In the genomic region with DNA sequence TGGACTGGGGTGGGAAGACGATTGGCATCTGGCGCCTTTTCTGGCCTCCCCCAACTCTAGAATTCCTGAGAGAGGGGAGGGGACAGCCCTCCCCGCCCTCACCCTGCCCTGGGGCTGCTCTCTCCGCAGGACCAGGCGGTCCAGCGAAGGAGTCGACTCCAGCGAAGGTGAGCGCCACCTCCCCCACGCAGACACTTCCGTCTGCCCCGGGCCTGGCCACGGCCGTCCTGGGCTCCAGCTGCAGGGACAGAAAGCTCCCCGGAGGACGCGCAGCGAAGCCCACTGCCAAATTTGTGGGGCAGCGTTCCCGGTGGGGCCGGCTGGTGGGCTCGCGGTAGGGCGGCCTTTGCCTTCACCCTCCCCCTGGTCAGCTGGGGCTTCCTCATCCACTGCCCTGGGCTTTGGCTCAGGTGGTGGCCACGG, we compare ENCODE assay signal across 8 cellular contexts. TPM values are rescaled to one million over a fixed set of nuclear protein-coding genes. Genes with fewer than 3 reads are reported as not detected.
DNase-seq lines count a peak whose midpoint lies in the region; ATAC-seq, FAIRE-seq and TF ChIP-seq lines count a peak whose summit lies in the region.

No MANE protein-coding gene starts in this region.

- H3K4me2 ChIP-seq in A549, result peak overlapping the region; percentile 94

- H3K27ac Mint-ChIP-seq in MCF 10A (ENCODE audit: low read depth, unreplicated experiment), result no peak overlapping the region

- 2% methylated on average over 19 of the region's 25 CpGs for WGBS in A549 (ENCODE audit: missing lambda C conversion rate)
- WGBS in thymus, result 16% methylated on average over 25 of the region's 25 CpGs

- TF ChIP-seq EP300 in A549 (IDR thresholded peaks at IDR 0.05), result no peak

- no TSS peak for BruUV-seq in MCF 10A (replicated peaks; lab: Mats Ljungman, UMichigan)

- TF ChIP-seq CTCF in A549 (IDR thresholded peaks at IDR 0.05) (no peak), MCF 10A (IDR thresholded peaks at IDR 0.05; ENCODE audit: unreplicated experiment) (no peak)

- peaks cover 22% of the 10 kb centered on the region; the same call in 2 of the 3 replicates for H3K4me1 ChIP-seq in A549
- peaks cover 21% of the 10 kb centered on the region for H3K4me1 ChIP-seq in HUES6 (ENCODE audit: control insufficient read depth, insufficient read depth, low read length)
- H3K4me1 ChIP-seq in thymus (ENCODE audit: control insufficient read depth, insufficient read depth, low read length), result peaks cover 11% of the 10 kb centered on the region

- H3K4me3 ChIP-seq in A549 (peak overlapping the region; percentile 93), HUES6 (ENCODE audit: low read depth, low read length) (peak overlapping the region; percentile 88), thymus (ENCODE audit: low read length) (peak overlapping the region; percentile 46)

- peaks cover 11% of the 10 kb centered on the region for H3K4me1 Mint-ChIP-seq in MCF 10A (ENCODE audit: insufficient read depth, unreplicated experiment)

- H3K27me3 ChIP-seq in HUES6 (ENCODE audit: control insufficient read depth, insufficient read depth, low read length), result no peaks in the 10 kb centered on the region
- no peaks in the 10 kb centered on the region for H3K27me3 ChIP-seq in thymus (ENCODE audit: control insufficient read depth, insufficient read depth)

- no peak for TF ChIP-seq RAD21 in A549 (conservative IDR thresholded peaks at IDR 0.05 in 1 of 2, IDR thresholded peaks at IDR 0.05 in 1 of 2)

- H3K4me3 Mint-ChIP-seq in MCF 10A (ENCODE audit: unreplicated experiment), result peak overlapping the region; percentile 70

- no peak for TF ChIP-seq POLR2A in A549 (IDR thresholded peaks at IDR 0.05; ENCODE audit: low read length)

- peak overlapping the region; percentile 78 for H3K9ac ChIP-seq in HUES6 (ENCODE audit: low read length)

- ATAC-seq in A549 (peak; percentile 22 to 40; a peak in 5 of 6 replicates), left colon (peak; percentile 47), HG03565 (IDR thresholded peaks at IDR 0.05; ENCODE audit: unreplicated experiment) (no peak)

- no peaks in the 10 kb centered on the region for H3K9me3 Mint-ChIP-seq in MCF 10A (ENCODE audit: unreplicated experiment)

- H3K36me3 ChIP-seq in HUES6 (ENCODE audit: control insufficient read depth, insufficient read depth, low read length), result peaks cover 44% of the 10 kb centered on the region
- H3K36me3 ChIP-seq in thymus (ENCODE audit: control insufficient read depth, insufficient read depth), result peaks cover 34% of the 10 kb centered on the region

- no peak for FAIRE-seq in A549 (lab: Jason Lieb, UNC)

- H3K27me3 Mint-ChIP-seq in MCF 10A (ENCODE audit: insufficient read depth, unreplicated experiment), result no peaks in the 10 kb centered on the region

- no peaks in the 10 kb centered on the region for H3K9me3 ChIP-seq in A549
- H3K9me3 ChIP-seq in HUES6 (ENCODE audit: control insufficient read depth, insufficient read depth, low read depth, low read length), result no peaks in the 10 kb centered on the region
- H3K9me3 ChIP-seq in thymus (ENCODE audit: control insufficient read depth), result no peaks in the 10 kb centered on the region

- intact Hi-C loops in MCF 10A (cut with micrococcal nuclease), result loop anchor here (2.0 kb wide), 1 partner anchor 13 kb away; no protein-coding TSS in a partner anchor
- intact Hi-C loops in left colon (cut with DNase I, micrococcal nuclease), result no loop called here

- CTCF ChIA-PET in A549 (lab: Yijun Ruan, JAX) (interaction anchor here (0.8 to 7.1 kb wide), 7 partner anchors 10 to 252 kb away, joined by 3 to 42 read pairs (median 7); no protein-coding TSS in a partner anchor), MCF 10A (lab: Yijun Ruan, JAX) (interaction anchor here (0.8 to 1.8 kb wide), 5 partner anchors 9 to 42 kb away, joined by 3 to 8 read pairs (median 3); partner anchors contain the start of gene GRK2)

- H3K36me3 Mint-ChIP-seq in MCF 10A (ENCODE audit: insufficient read depth, unreplicated experiment), result peaks cover 29% of the 10 kb centered on the region

- DNase-seq in A549 (ENCODE audit: low read depth in 1 of 2, low spot score in 1 of 2) (no peak), MCF 10A (ENCODE audit: unreplicated experiment) (no peak), left colon (peak in 1 of 2 donors; percentile 59), dedifferentiated amniotic fluid mesenchymal stem cell (ENCODE audit: extremely low spot score) (no peak), NCI-H1694 (lab: John Stamatoyannopoulos, UW) (no peak)

- H3K27ac ChIP-seq in A549 (peak overlapping the region; percentile 93 to 94), HUES6 (ENCODE audit: low read depth, low read length) (peak overlapping the region; percentile 81; the same call in 1 of the 2 replicates), thymus (ENCODE audit: low read depth) (no peak overlapping the region)

- POLR2A ChIA-PET in A549 (lab: Yijun Ruan, JAX) (no interaction called here), MCF 10A (lab: Yijun Ruan, JAX) (interaction anchor here (0.6 to 5.7 kb wide), 8 partner anchors 11 to 232 kb away, joined by 3 to 107 read pairs (median 8); partner anchors contain the start of gene ANKRD13D)

TF ChIP-seq in A549, 52 proteins besides CTCF, POLR2A, EP300 and RAD21 (continues in another document):
- TF ChIP-seq ZFP36 (IDR thresholded peaks at IDR 0.05; ENCODE audit: borderline replicate concordance, partially characterized antibody) (no peak), MAFK (IDR thresholded peaks at IDR 0.05; ENCODE audit: partially characterized antibody) (no peak), ATOH8 (CRISPR knock-in tag; IDR thresholded peaks at IDR 0.05; ENCODE audit: low read depth) (no peak), KDM5A (IDR thresholded peaks at IDR 0.05) (no peak), ZSCAN20 (CRISPR knock-in tag; IDR thresholded peaks at IDR 0.05) (no peak), RCOR1 (IDR thresholded peaks at IDR 0.05; ENCODE audit: low read depth, low read length) (no peak), RNF2 (IDR thresholded peaks at IDR 0.05; ENCODE audit: borderline replicate concordance, low read depth) (no peak), E2F6 (IDR thresholded peaks at IDR 0.05; ENCODE audit: borderline replicate concordance, low read depth) (no peak), EHMT2 (IDR thresholded peaks at IDR 0.05; ENCODE audit: low read depth) (no peak), MAZ (IDR thresholded peaks at IDR 0.05; ENCODE audit: borderline replicate concordance, low read depth, low read length) (no peak), CBX8 (IDR thresholded peaks at IDR 0.05) (no peak), TFCP2L1 (CRISPR knock-in tag; IDR thresholded peaks at IDR 0.05) (no peak), FOXS1 (CRISPR knock-in tag; IDR thresholded peaks at IDR 0.05) (no peak), CBX2 (IDR thresholded peaks at IDR 0.05; ENCODE audit: borderline replicate concordance, low read depth) (no peak), CHD4 (IDR thresholded peaks at IDR 0.05; ENCODE audit: borderline replicate concordance) (no peak), HEYL (CRISPR knock-in tag; IDR thresholded peaks at IDR 0.05) (no peak), PHF8 (IDR thresholded peaks at IDR 0.05; ENCODE audit: borderline replicate concordance, low read depth) (no peak)

RNA-seq across cellular contexts. Expression of gene SSH3, which starts 0.7 kb away (rescaled TPM):
- polyA plus RNA-seq in A549 (2011; rRNA removed) (13.7 and 13.9 TPM in 2 replicates), A549 (2017; fragmentation: RNase III; extraction: RNeasy Plus Mini Kit Qiagen cat#74134 plus additional on column Dnase treatment) (18.6 to 24.1 TPM (median 23.8 TPM) in 3 replicates), thymus (11.8 TPM)
- polyA plus RNA-seq in A549 (2012; cell fraction: cytosol; rRNA removed), result 16.4 and 20.2 TPM in 2 replicates
- 66.0 and 81.7 TPM in 2 replicates for polyA plus RNA-seq in A549 (2012; cell fraction: nucleus; rRNA removed)
- 11.2 TPM in 2 replicates for polyA minus RNA-seq in A549 (2011; rRNA and poly(A)+ RNA removed)
- total RNA-seq in MCF 10A (2022) (31.7 and 38.0 TPM in 2 replicates), left colon (10 to 100 TPM; 74.9 to 79.3 TPM)

RNA-seq across cellular contexts. Expression of gene ANKRD13D, which starts 14.9 kb away (rescaled TPM):
- polyA plus RNA-seq in A549 (2011; rRNA removed), result 15.4 and 17.0 TPM in 2 replicates
- polyA plus RNA-seq in A549 (2012; cell fraction: cytosol; rRNA removed), result 43.0 and 51.7 TPM in 2 replicates
- polyA plus RNA-seq in A549 (2012; cell fraction: nucleus; rRNA removed), result 143 and 169 TPM in 2 replicates
- 22.5 to 24.5 TPM (median 24.2 TPM) in 3 replicates for polyA plus RNA-seq in A549 (2017; fragmentation: RNase III; extraction: RNeasy Plus Mini Kit Qiagen cat#74134 plus additional on column Dnase treatment)
- polyA minus RNA-seq in A549 (2011; rRNA and poly(A)+ RNA removed), result 20.3 and 34.1 TPM in 2 replicates
- total RNA-seq in MCF 10A (2022), result 39.7 and 46.2 TPM in 2 replicates
- total RNA-seq in left colon, result 10 to 100 TPM; 26.9 to 29.6 TPM
- polyA plus RNA-seq in thymus, result 99.1 TPM

RNA-seq across cellular contexts. Expression of gene GRK2, which starts 37.7 kb away (rescaled TPM):
- 20.1 and 20.5 TPM in 2 replicates for polyA plus RNA-seq in A549 (2011; rRNA removed)
- 45.9 and 64.0 TPM in 2 replicates for polyA plus RNA-seq in A549 (2012; cell fraction: cytosol; rRNA removed)
- 135 and 175 TPM in 2 replicates for polyA plus RNA-seq in A549 (2012; cell fraction: nucleus; rRNA removed)
- polyA plus RNA-seq in A549 (2017; fragmentation: RNase III; extraction: RNeasy Plus Mini Kit Qiagen cat#74134 plus additional on column Dnase treatment), result 27.0 to 29.7 TPM (median 29.5 TPM) in 3 replicates
- 64.2 and 65.8 TPM in 2 replicates for polyA minus RNA-seq in A549 (2011; rRNA and poly(A)+ RNA removed)
- total RNA-seq in MCF 10A (2022), result 48.1 and 50.1 TPM in 2 replicates
- total RNA-seq in left colon, result 100 to 1,000 TPM in 1 of 2 donors, 10 to 100 TPM in 1; 95.8 to 119 TPM
- polyA plus RNA-seq in thymus, result 158 TPM

RNA-seq across cellular contexts. Expression of gene POLD4, which starts 49.3 kb away (rescaled TPM):
- 140 and 157 TPM in 2 replicates for polyA plus RNA-seq in A549 (2011; rRNA removed)
- polyA plus RNA-seq in A549 (2012; cell fraction: cytosol; rRNA removed), result 213 and 248 TPM in 2 replicates
- 283 and 303 TPM in 2 replicates for polyA plus RNA-seq in A549 (2012; cell fraction: nucleus; rRNA removed)
- 131 to 159 TPM (median 148 TPM) in 3 replicates for polyA plus RNA-seq in A549 (2017; fragmentation: RNase III; extraction: RNeasy Plus Mini Kit Qiagen cat#74134 plus additional on column Dnase treatment)
- polyA minus RNA-seq in A549 (2011; rRNA and poly(A)+ RNA removed), result 45.2 and 61.1 TPM in 2 replicates
- 54.8 and 79.9 TPM in 2 replicates for total RNA-seq in MCF 10A (2022)
- total RNA-seq in left colon, result 100 to 1,000 TPM; 237 to 262 TPM
- polyA plus RNA-seq in thymus, result 143 TPM
